Comparison of ENCODE assay signal across 2 cellular contexts in genomic region chr3:128521715-128522114, GRCh38.
TF ChIP-seq lines count a peak whose summit lies in the region.

No MANE protein-coding gene starts in this region.

TF ChIP-seq in HEK293, 187 proteins besides CTCF, POLR2A, EP300 and RAD21 (continued from another document):
- no peak for TF ChIP-seq PRDM10 (tag by site-specific recombination; IDR thresholded peaks at IDR 0.05)
TF ChIP-seq in HEK293: peak in this region for 1.

TF ChIP-seq in K562, 482 proteins besides CTCF, POLR2A, EP300 and RAD21:
- TF ChIP-seq PKNOX1 (IDR thresholded peaks at IDR 0.05) (peak; percentile 70; the same call in 1 of the 2 replicates), SRSF7 (optimal IDR thresholded peaks at IDR 0.05; ENCODE audit: low read depth, low read length) (no peak)
